ENCODE assay signal across 14 cellular contexts in genomic region chr5:15806613-15807012, GRCh38.
DNase-seq lines count a peak whose midpoint lies in the region; ATAC-seq and TF ChIP-seq lines count a peak whose summit lies in the region.
"Had no signal": no experiment of that assay in that cellular context is flagged by ENCODE, and none has a peak within 500 bp of the region (broad histone marks: within the 10 kb centered on the region; RNA-seq: fewer than 3 reads in every experiment).

No MANE protein-coding gene starts in this region.

- no peaks in the 10 kb centered on the region for H3K27me3 Mint-ChIP-seq in osteocyte (ENCODE audit: unreplicated experiment)
- H3K27me3 Mint-ChIP-seq: B cell had no signal

- H3K9me3 Mint-ChIP-seq in osteocyte (ENCODE audit: unreplicated experiment) = peaks cover 4% of the 10 kb centered on the region

- 90 to 92% methylated on average over 8 of the region's 8 CpGs for WGBS in aorta, 2 donors

- H3K4me1 Mint-ChIP-seq in osteocyte (ENCODE audit: unreplicated experiment) = peaks cover 50% of the 10 kb centered on the region
- H3K4me1 Mint-ChIP-seq: B cell had no signal

- H3K4me1 ChIP-seq in SJCRH30 (peaks cover 11% of the 10 kb centered on the region), aorta (ENCODE audit: control insufficient read depth in 1 of 2, insufficient read depth in 2 of 2, low read length in 2 of 2) (no peaks in the 10 kb centered on the region)
- H3K4me1 ChIP-seq: BLaER1 treated with 17β-estradiol and CSF1 and Interleukin-3, amounts not matched to agents 10 nM and 100 nM had no signal

- H3K36me3 ChIP-seq in SJCRH30 (no peaks in the 10 kb centered on the region), aorta (ENCODE audit: control insufficient read depth in 1 of 2, insufficient read depth in 2 of 2, low read length in 1 of 2) (no peaks in the 10 kb centered on the region)
- H3K36me3 ChIP-seq: BLaER1 treated with 17β-estradiol and CSF1 and Interleukin-3, amounts not matched to agents 10 nM and 100 nM had no signal

- intact Hi-C loops in aorta (cut with DNase I) = no loop called here

- no peaks in the 10 kb centered on the region; the same call in 1 of the 2 replicates for H3K9me3 ChIP-seq in SJCRH30 (replicated peaks)
- no peaks in the 10 kb centered on the region for H3K9me3 ChIP-seq in aorta (ENCODE audit: control insufficient read depth, low read length)

- H3K27me3 ChIP-seq in SJCRH30 (no peaks in the 10 kb centered on the region), aorta (ENCODE audit: control insufficient read depth in 1 of 2, insufficient read depth in 2 of 2, low read length in 1 of 2) (no peaks in the 10 kb centered on the region)
- H3K27me3 ChIP-seq: BLaER1 treated with 17β-estradiol and CSF1 and Interleukin-3, amounts not matched to agents 10 nM and 100 nM had no signal

- TF ChIP-seq CTCF in osteocyte (IDR thresholded peaks at IDR 0.05) = no peak

- DNase-seq in SJCRH30 = peak; percentile 32 to 55
- peak; percentile 63 for DNase-seq in left kidney (ENCODE audit: low read depth, low spot score)
- DNase-seq in osteocyte (ENCODE audit: extremely low spot score, unreplicated experiment) = no peak
- DNase-seq in aorta = no peak
- DNase-seq in Kasumi-1 (lab: John Stamatoyannopoulos, UW) = no peak
- no peak for DNase-seq in medulla oblongata (ENCODE audit: extremely low spot score)
- DNase-seq in SHP77 (lab: John Stamatoyannopoulos, UW) = no peak
- DNase-seq: Calu3; CD8-positive, alpha-beta T cell; DMS79 treated with DMSO at 0.1 percent for 48 hours; GF-D8; H9 had no signal

- H3K4me3 ChIP-seq in SJCRH30 (no peak overlapping the region), aorta (ENCODE audit: low read length in 2 of 2) (no peak overlapping the region)
- H3K4me3 ChIP-seq: BLaER1 treated with 17β-estradiol and CSF1 and Interleukin-3, amounts not matched to agents 10 nM and 100 nM had no signal

- no peak overlapping the region for H3K4me3 Mint-ChIP-seq in osteocyte (ENCODE audit: unreplicated experiment)
- H3K4me3 Mint-ChIP-seq: B cell; CD8-positive, alpha-beta T cell; H9 had no signal

- peak overlapping the region; percentile 88 for H3K27ac Mint-ChIP-seq in osteocyte (ENCODE audit: unreplicated experiment)
- H3K27ac Mint-ChIP-seq: B cell; CD8-positive, alpha-beta T cell had no signal

- peaks cover 7% of the 10 kb centered on the region for H3K36me3 Mint-ChIP-seq in osteocyte (ENCODE audit: unreplicated experiment)
- H3K36me3 Mint-ChIP-seq: CD8-positive, alpha-beta T cell had no signal

- peak; percentile 17 for ATAC-seq in aorta (ENCODE audit: low FRiP score)
- ATAC-seq: CD8-positive, alpha-beta T cell had no signal

- H3K27ac ChIP-seq in SJCRH30 (no peak overlapping the region; the same call in 1 of the 2 replicates), aorta (ENCODE audit: low read depth in 1 of 2, low read length in 2 of 2) (no peak overlapping the region)
- H3K27ac ChIP-seq: BLaER1 treated with 17β-estradiol and CSF1 and Interleukin-3, amounts not matched to agents 10 nM and 100 nM had no signal

Comparison
In these comparisons a context has a peak if more than half of its experiments do, and no peak if none do; other contexts are left out.
1. DNase-seq: peak in SJCRH30 (2 of 2) and left kidney (single experiment); none in osteocyte (single experiment), aorta (0 of 2), Kasumi-1 (0 of 2), medulla oblongata (single experiment) and SHP77 (0 of 2).